8 cellular contexts compared by ENCODE assay signal in genomic region chr1:179228783-179229213, GRCh38. TPM values are rescaled to one million over a fixed set of nuclear protein-coding genes. Genes with fewer than 3 reads are reported as not detected.
A peak's percentile ranks its signal among the peaks of the same experiment; 100 is the strongest.
DNase-seq lines count a peak whose midpoint lies in the region; TF ChIP-seq lines count a peak whose summit lies in the region.

No MANE protein-coding gene starts in this region.

- peak overlapping the region; percentile 93; the same call in 1 of the 2 replicates for H3K9ac ChIP-seq in HUES64 (ENCODE audit: low read depth, low read length)
- no peak overlapping the region for H3K9ac ChIP-seq in liver (ENCODE audit: low read depth in 1 of 2, low read length in 2 of 2)

- H3K36me3 ChIP-seq in HUES64 (ENCODE audit: insufficient read depth, low read length), result no peaks in the 10 kb centered on the region
- peaks cover 0 to 1% (median 0%) of the 10 kb centered on the region in 4 donors for H3K36me3 ChIP-seq in liver (ENCODE audit: control insufficient read depth in 4 of 4, insufficient read depth in 3 of 4, low read depth in 1 of 4, low read length in 3 of 4)

- no peaks in the 10 kb centered on the region for H3K36me3 Mint-ChIP-seq in chondrocyte (ENCODE audit: low read depth)

- H3K27me3 ChIP-seq in AG04450 (ENCODE audit: control insufficient read depth, insufficient read depth, low read length), result no peaks in the 10 kb centered on the region
- H3K27me3 ChIP-seq in HUES64 (ENCODE audit: insufficient read depth, low read length), result peaks cover 8% of the 10 kb centered on the region; the same call in 1 of the 2 replicates
- no peaks in the 10 kb centered on the region for H3K27me3 ChIP-seq in liver (ENCODE audit: control insufficient read depth in 4 of 4, insufficient read depth in 4 of 4, low read length in 3 of 4)

- DNase-seq in AG04450 (ENCODE audit: low read depth, low spot score) (no peak), GM19238 (ENCODE audit: insufficient read length, low spot score) (peak; percentile 30), UCSD-AML1 (lab: John Stamatoyannopoulos, UW; ENCODE audit: unreplicated experiment) (peak; percentile 48), chondrocyte (ENCODE audit: low spot score) (no peak), MV-4-11 (lab: John Stamatoyannopoulos, UW) (no peak)
- peak; percentile 34 for DNase-seq in stimulated activated CD4-positive, alpha-beta T cell treated with anti-CD3 and anti-CD28 coated beads, Interleukin-4, amount 100 ng/mL, for 1 hour

- no peaks in the 10 kb centered on the region for H3K27me3 Mint-ChIP-seq in chondrocyte (ENCODE audit: low read depth)

- H3K4me3 ChIP-seq in AG04450 (ENCODE audit: low read depth, low read length) (peak overlapping the region; percentile 57), HUES64 (ENCODE audit: low read length) (peak overlapping the region; percentile 68), liver (ENCODE audit: low read depth in 1 of 3, low read length in 3 of 3) (peak overlapping the region; percentile 79 to 94 (median 93))

- H3K4me1 ChIP-seq in HUES64 (ENCODE audit: insufficient read depth, low read length) (peaks cover 8% of the 10 kb centered on the region; the same call in 1 of the 2 replicates), liver (ENCODE audit: control insufficient read depth in 4 of 4, insufficient read depth in 4 of 4, low read length in 3 of 4) (peaks cover 0 to 23% (median 14%) of the 10 kb centered on the region in 4 donors)

- under 1% methylated on average over 8 of the region's 19 CpGs for WGBS in HUES64
- 2% methylated on average over 19 of the region's 19 CpGs for WGBS in liver

- H3K27ac ChIP-seq in AG04450 (ENCODE audit: low read depth, low read length), result no peak overlapping the region
- no peak overlapping the region for H3K27ac ChIP-seq in HUES64 (ENCODE audit: low read depth, low read length)
- H3K27ac ChIP-seq in liver (ENCODE audit: low read depth in 1 of 2, low read length in 2 of 2), result peak overlapping the region in 1 of 2 donors; percentile 86

- CTCF ChIA-PET in AG04450 (lab: Charles Lee), result no interaction called here

- no peak for TF ChIP-seq RAD21 in liver (IDR thresholded peaks at IDR 0.05)

- no peak for TF ChIP-seq CTCF in AG04450 (IDR thresholded peaks at IDR 0.05; ENCODE audit: low read depth, low read length)
- TF ChIP-seq CTCF in chondrocyte (IDR thresholded peaks at IDR 0.05), result no peak
- no peak for TF ChIP-seq CTCF in liver (IDR thresholded peaks at IDR 0.05; ENCODE audit: low read depth, low read length, missing input control)

- peak overlapping the region; percentile 87 for H3K27ac Mint-ChIP-seq in chondrocyte (ENCODE audit: unreplicated experiment)

- no peaks in the 10 kb centered on the region; the same call in 1 of the 2 replicates for H3K9me3 ChIP-seq in AG04450 (ENCODE audit: control insufficient read depth, insufficient read depth, low read length)
- no peaks in the 10 kb centered on the region for H3K9me3 ChIP-seq in HUES64 (ENCODE audit: insufficient read depth, low read depth, low read length)
- no peaks in the 10 kb centered on the region for H3K9me3 ChIP-seq in liver (ENCODE audit: control insufficient read depth in 4 of 4, low read length in 3 of 4)

- H3K9me3 Mint-ChIP-seq in chondrocyte (ENCODE audit: low read depth), result no peaks in the 10 kb centered on the region

- H3K4me3 Mint-ChIP-seq in chondrocyte (ENCODE audit: unreplicated experiment), result peak overlapping the region; percentile 95

- peaks cover 32% of the 10 kb centered on the region for H3K4me1 Mint-ChIP-seq in chondrocyte (ENCODE audit: low read depth)

- POLR2A ChIA-PET in AG04450 (lab: Yijun Ruan, JAX), result no interaction called here

TF ChIP-seq in liver, 16 proteins besides CTCF, POLR2A, EP300 and RAD21:
- no peak for TF ChIP-seq YY1 (IDR thresholded peaks at IDR 0.05)
- TF ChIP-seq NR2F2 (IDR thresholded peaks at IDR 0.05), result no peak
- peak in 1 of 2 donors; percentile 24 for TF ChIP-seq EGR1 (IDR thresholded peaks at IDR 0.05; ENCODE audit: low read depth in 2 of 2)
- no peak for TF ChIP-seq RXRA (IDR thresholded peaks at IDR 0.05)

RNA-seq across cellular contexts. Expression of gene ABL2, which starts 0.7 kb away (rescaled TPM):
- polyA plus RNA-seq in AG04450 (2011; rRNA removed), result 13.9 and 19.2 TPM in 2 replicates
- 85.7 and 109 TPM in 2 replicates for polyA minus RNA-seq in AG04450 (2011; rRNA and poly(A)+ RNA removed)
- 6.6 TPM for polyA plus RNA-seq in HUES64 (2013, experiment 1 of 2)
- polyA plus RNA-seq in HUES64 (2013, experiment 2 of 2), result 8.8 TPM
- 23.1 to 29.9 TPM (median 24.5 TPM) in 3 replicates for total RNA-seq in chondrocyte
- 1 to 10 TPM; 4.9 to 7.8 TPM for total RNA-seq in liver
- polyA plus RNA-seq in liver, result 1 to 10 TPM; 1.8 to 1.9 TPM

Comparison
In these comparisons a context has a peak if more than half of its experiments do, and no peak if none do; other contexts are left out.
1. DNase-seq: peak in GM19238 (single experiment), UCSD-AML1 (single experiment) and stimulated activated CD4-positive, alpha-beta T cell treated with anti-CD3 and anti-CD28 coated beads, Interleukin-4, amount 100 ng/mL, for 1 hour (single experiment); none in AG04450 (single experiment), chondrocyte (single experiment) and MV-4-11 (single experiment).
2. Peak in every context shown above with its lines, with median percentiles within 50 percentile points of each other: H3K4me3 ChIP-seq.